Comparison of ENCODE assay signal across 22 cellular contexts in genomic region chr2:235271936-235272335, GRCh38.
"Had no signal": no experiment of that assay in that cellular context is flagged by ENCODE, and none has a peak within 500 bp of the region (broad histone marks: within the 10 kb centered on the region; RNA-seq: fewer than 3 reads in every experiment).

No MANE protein-coding gene starts in this region.

- H3K4me3 Mint-ChIP-seq: activated B cell treated with CpG ODN at 0.5 μM for 24 hours; activated CD4-positive, alpha-beta T cell treated with anti-CD3 and anti-CD28 coated beads for 36 hours; activated CD8-positive, alpha-beta T cell treated with anti-CD3 and anti-CD28 coated beads for 36 hours; activated naive CD4-positive, alpha-beta T cell treated with anti-CD3 and anti-CD28 coated beads, Interleukin-2, amount 10 ng/mL, durations not matched to agents 7 days and 5 days; activated naive CD8-positive, alpha-beta T cell treated with anti-CD3 and anti-CD28 coated beads for 36 hours; activated T-cell treated with anti-CD3 and anti-CD28 coated beads, Interleukin-2, amount 50 U/mL, for 72 hours; T-helper 17 cell had no signal

- H2AFZ ChIP-seq: PC-9 had no signal

- H3K36me3 Mint-ChIP-seq: activated naive CD4-positive, alpha-beta T cell treated with anti-CD3 and anti-CD28 coated beads, Interleukin-2, amount 10 ng/mL, durations not matched to agents 7 days and 5 days; activated naive CD8-positive, alpha-beta T cell treated with anti-CD3 and anti-CD28 coated beads for 36 hours had no signal

- H3K4me2 ChIP-seq: PC-9 had no signal

- H3K27ac ChIP-seq: brain microvascular endothelial cell, cardiac muscle cell, KMS-11, PC-9 had no signal

- H3K9me3 Mint-ChIP-seq: activated CD8-positive, alpha-beta T cell treated with anti-CD3 and anti-CD28 coated beads for 36 hours; activated naive CD4-positive, alpha-beta T cell treated with anti-CD3 and anti-CD28 coated beads, Interleukin-2, amount 10 ng/mL, durations not matched to agents 7 days and 5 days had no signal

- H3K9ac ChIP-seq: KMS-11 had no signal

- H3K27me3 ChIP-seq: brain microvascular endothelial cell, cardiac muscle cell had no signal

- H3K4me3 ChIP-seq: cardiac muscle cell, PC-9 had no signal

- H3K4me1 Mint-ChIP-seq: activated B cell treated with CpG ODN at 0.5 μM for 24 hours, T-helper 17 cell had no signal

- ATAC-seq: activated CD4-positive, alpha-beta T cell treated with anti-CD3 and anti-CD28 coated beads for 36 hours; T-helper 17 cell had no signal

- H3K27ac Mint-ChIP-seq: activated B cell treated with CpG ODN at 0.5 μM for 24 hours; activated CD4-positive, alpha-beta T cell treated with anti-CD3 and anti-CD28 coated beads for 36 hours; activated CD8-positive, alpha-beta T cell treated with anti-CD3 and anti-CD28 coated beads for 36 hours; activated naive CD4-positive, alpha-beta T cell treated with anti-CD3 and anti-CD28 coated beads, Interleukin-2, amount 10 ng/mL, durations not matched to agents 7 days and 5 days; activated naive CD8-positive, alpha-beta T cell treated with anti-CD3 and anti-CD28 coated beads for 36 hours; activated T-cell treated with anti-CD3 and anti-CD28 coated beads, Interleukin-2, amount 50 U/mL, for 72 hours; activated T-helper 2 cell treated with anti-CD3 and anti-CD28 coated beads, Interferon-gamma antibody, Interleukin-2, Interleukin-4, amounts not matched to agents 10 μg/mL and 5 μg/mL and 100 μg/mL, durations not matched to agents 14 hours and 24 hours and 36 hours; T-helper 17 cell had no signal

- H3K36me3 ChIP-seq: brain microvascular endothelial cell, cardiac muscle cell had no signal

- DNase-seq: activated B cell treated with CpG ODN at 0.5 μM for 24 hours; activated CD4-positive, alpha-beta T cell treated with anti-CD3 and anti-CD28 coated beads for 36 hours; activated CD8-positive, alpha-beta memory T cell treated with anti-CD3 and anti-CD28 coated beads, Interleukin-2, amount 50 U/mL, for 4 hours; activated CD8-positive, alpha-beta T cell treated with anti-CD3 and anti-CD28 coated beads for 36 hours; activated gamma-delta T cell treated with Interleukin-2 at 50 U/mL for 16 hours; activated naive CD4-positive, alpha-beta T cell treated with anti-CD3 and anti-CD28 coated beads, Interleukin-2, amount 10 ng/mL, durations not matched to agents 7 days and 5 days; activated naive CD8-positive, alpha-beta T cell treated with anti-CD3 and anti-CD28 coated beads for 36 hours; activated T-cell treated with anti-CD3 and anti-CD28 coated beads, Interleukin-2, amount 50 U/mL, for 72 hours; brain microvascular endothelial cell; NCI-H1092 treated with DMSO at 0.1 percent for 48 hours; NCI-H1417 treated with DMSO at 0.1 percent for 48 hours; NCI-H1694; NCI-H2029; NCI-H2107; NCI-H510A treated with DMSO at 0.1 percent for 48 hours; PC-9; SHP77 treated with DMSO at 0.1 percent for 48 hours; T-helper 17 cell; T-helper 9 cell had no signal
